ENCODE assay signal across 25 cellular contexts in the genomic region with DNA sequence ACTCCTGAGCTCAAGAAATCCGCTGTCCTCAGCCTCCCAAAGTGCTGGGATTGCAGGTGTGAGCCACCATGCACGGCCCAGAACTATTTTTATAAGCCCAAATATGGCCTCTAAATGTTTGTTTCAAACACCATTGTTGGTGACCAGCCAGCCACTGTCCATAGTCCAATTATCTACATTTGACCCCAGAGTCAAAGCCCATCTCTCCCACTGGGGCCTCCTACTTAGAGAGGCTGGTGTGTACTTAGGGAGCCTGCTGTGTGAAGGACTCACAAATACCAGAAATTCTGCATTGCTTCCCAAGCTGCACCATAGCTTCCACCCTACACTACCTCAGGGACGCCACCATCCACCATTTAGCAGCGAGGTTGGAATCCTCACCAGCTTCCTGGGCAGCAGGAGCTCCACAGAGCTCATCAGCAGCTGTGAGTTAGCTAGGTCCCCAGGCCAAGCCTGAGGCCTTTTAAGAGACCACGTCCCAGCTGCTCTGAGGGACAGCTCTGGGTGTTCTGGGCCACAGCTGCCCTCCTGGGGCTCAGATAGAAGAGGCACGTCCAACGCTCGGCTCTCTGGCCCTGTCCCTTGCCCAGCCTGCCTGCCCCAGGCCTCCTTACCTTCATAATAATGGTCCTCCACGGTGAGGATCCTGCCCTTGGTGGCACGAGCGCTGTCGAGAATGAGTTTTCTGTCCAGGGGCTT.
"Had no signal": no experiment of that assay in that cellular context is flagged by ENCODE, and none has a peak within 500 bp of the region (broad histone marks: within the 10 kb centered on the region; RNA-seq: fewer than 3 reads in every experiment).

No MANE protein-coding gene starts in this region.

- DNase-seq: activated CD4-positive, alpha-beta memory T cell treated with anti-CD3 and anti-CD28 coated beads for 36 hours; activated CD4-positive, alpha-beta T cell treated with anti-CD3 and anti-CD28 coated beads, Interleukin-2, amount 10 ng/mL, durations not matched to agents 24 days and 14 days; activated CD4-positive, CD25-positive, alpha-beta regulatory T cell treated with anti-CD3 and anti-CD28 coated beads, Interleukin-2, amount 50 U/mL, for 72 hours; activated CD8-positive, alpha-beta memory T cell treated with anti-CD3 and anti-CD28 coated beads, Interleukin-2, amount 50 U/mL, for 4 hours; activated gamma-delta T cell treated with Interleukin-2 at 50 U/mL for 16 hours; activated T-cell treated with anti-CD3 and anti-CD28 coated beads, Interleukin-2, amount 50 U/mL, for 1 hour; anterior cingulate cortex; dermis blood vessel endothelial cell; effector CD4-positive, alpha-beta T cell; kidney; naive thymus-derived CD4-positive, alpha-beta T cell; nucleus accumbens; stimulated activated CD4-positive, alpha-beta T cell treated with anti-CD3 and anti-CD28 coated beads, Interleukin-4, amount 100 ng/mL, for 1 hour; stimulated activated naive CD8-positive, alpha-beta T cell treated with anti-CD3 and anti-CD28 coated beads, Interleukin-15, amount 100 ng/mL, for 72 hours; substantia nigra; SW 1271; upper lobe of left lung had no signal

- H3K4me3 ChIP-seq: right atrium auricular region, upper lobe of left lung had no signal

- H3K27me3 Mint-ChIP-seq: activated CD4-positive, alpha-beta memory T cell treated with anti-CD3 and anti-CD28 coated beads for 36 hours; activated CD4-positive, alpha-beta T cell treated with anti-CD3 and anti-CD28 coated beads, Interleukin-2, amount 10 ng/mL, durations not matched to agents 24 days and 14 days; activated naive CD8-positive, alpha-beta T cell; activated T-helper 17 cell treated with anti-CD3 and anti-CD28 coated beads, Interleukin-2, amount 50 U/mL, for 72 hours; central memory CD8-positive, alpha-beta T cell; naive thymus-derived CD4-positive, alpha-beta T cell; stimulated activated naive CD8-positive, alpha-beta T cell treated with anti-CD3 and anti-CD28 coated beads, Interleukin-15, amount 100 ng/mL, for 72 hours had no signal

- H3K9ac ChIP-seq: parathyroid adenoma had no signal

- H3K4me3 Mint-ChIP-seq: activated CD4-positive, alpha-beta memory T cell treated with anti-CD3 and anti-CD28 coated beads for 36 hours; activated CD4-positive, alpha-beta T cell treated with anti-CD3 and anti-CD28 coated beads, Interleukin-2, amount 10 ng/mL, durations not matched to agents 24 days and 14 days; activated naive CD8-positive, alpha-beta T cell; activated T-helper 17 cell treated with anti-CD3 and anti-CD28 coated beads, Interleukin-2, amount 50 U/mL, for 72 hours; central memory CD8-positive, alpha-beta T cell; mesothelial cell of epicardium; naive thymus-derived CD4-positive, alpha-beta T cell; stimulated activated naive CD8-positive, alpha-beta T cell treated with anti-CD3 and anti-CD28 coated beads, Interleukin-15, amount 100 ng/mL, for 72 hours; T-helper 1 cell treated with Interleukin-12 subunit alpha and Interleukin-12 subunit beta and Interleukin-4 antibody, amounts not matched to agents 30 μg/mL and 1 μg/mL, for 36 hours had no signal

- ATAC-seq: activated T-helper 17 cell treated with anti-CD3 and anti-CD28 coated beads, Interleukin-2, amount 50 U/mL, for 72 hours; left colon; naive thymus-derived CD4-positive, alpha-beta T cell; stimulated activated naive CD8-positive, alpha-beta T cell treated with anti-CD3 and anti-CD28 coated beads, Interleukin-15, amount 100 ng/mL, for 72 hours had no signal

- H3K4me1 ChIP-seq: parathyroid adenoma, right atrium auricular region, upper lobe of left lung had no signal

- H3K27ac Mint-ChIP-seq: activated CD4-positive, alpha-beta memory T cell treated with anti-CD3 and anti-CD28 coated beads for 36 hours; activated CD4-positive, alpha-beta T cell treated with anti-CD3 and anti-CD28 coated beads, Interleukin-2, amount 10 ng/mL, durations not matched to agents 24 days and 14 days; activated naive CD8-positive, alpha-beta T cell; activated T-helper 17 cell treated with anti-CD3 and anti-CD28 coated beads, Interleukin-2, amount 50 U/mL, for 72 hours; mesothelial cell of epicardium; T-helper 1 cell treated with Interleukin-12 subunit alpha and Interleukin-12 subunit beta and Interleukin-4 antibody, amounts not matched to agents 30 μg/mL and 1 μg/mL, for 36 hours had no signal

- H3K27ac ChIP-seq: parathyroid adenoma, right atrium auricular region, upper lobe of left lung had no signal

- H2AFZ ChIP-seq: parathyroid adenoma had no signal

- H3K9me3 ChIP-seq: right atrium auricular region, upper lobe of left lung had no signal

- H3K79me2 ChIP-seq: parathyroid adenoma had no signal

- H3K4me1 Mint-ChIP-seq: activated CD4-positive, alpha-beta T cell treated with anti-CD3 and anti-CD28 coated beads, Interleukin-2, amount 10 ng/mL, durations not matched to agents 24 days and 14 days; activated T-helper 17 cell treated with anti-CD3 and anti-CD28 coated beads, Interleukin-2, amount 50 U/mL, for 72 hours; central memory CD8-positive, alpha-beta T cell; mesothelial cell of epicardium; stimulated activated naive CD8-positive, alpha-beta T cell treated with anti-CD3 and anti-CD28 coated beads, Interleukin-15, amount 100 ng/mL, for 72 hours had no signal

- H3K9me3 Mint-ChIP-seq: activated CD4-positive, alpha-beta memory T cell treated with anti-CD3 and anti-CD28 coated beads for 36 hours; activated CD4-positive, alpha-beta T cell treated with anti-CD3 and anti-CD28 coated beads, Interleukin-2, amount 10 ng/mL, durations not matched to agents 24 days and 14 days; activated T-helper 17 cell treated with anti-CD3 and anti-CD28 coated beads, Interleukin-2, amount 50 U/mL, for 72 hours; central memory CD8-positive, alpha-beta T cell; mesothelial cell of epicardium; stimulated activated naive CD8-positive, alpha-beta T cell treated with anti-CD3 and anti-CD28 coated beads, Interleukin-15, amount 100 ng/mL, for 72 hours; T-helper 1 cell treated with Interleukin-12 subunit alpha and Interleukin-12 subunit beta and Interleukin-4 antibody, amounts not matched to agents 30 μg/mL and 1 μg/mL, for 36 hours had no signal

- H3K27me3 ChIP-seq: right atrium auricular region, upper lobe of left lung had no signal

- H3K36me3 Mint-ChIP-seq: activated naive CD8-positive, alpha-beta T cell had no signal
